In the genomic region with DNA sequence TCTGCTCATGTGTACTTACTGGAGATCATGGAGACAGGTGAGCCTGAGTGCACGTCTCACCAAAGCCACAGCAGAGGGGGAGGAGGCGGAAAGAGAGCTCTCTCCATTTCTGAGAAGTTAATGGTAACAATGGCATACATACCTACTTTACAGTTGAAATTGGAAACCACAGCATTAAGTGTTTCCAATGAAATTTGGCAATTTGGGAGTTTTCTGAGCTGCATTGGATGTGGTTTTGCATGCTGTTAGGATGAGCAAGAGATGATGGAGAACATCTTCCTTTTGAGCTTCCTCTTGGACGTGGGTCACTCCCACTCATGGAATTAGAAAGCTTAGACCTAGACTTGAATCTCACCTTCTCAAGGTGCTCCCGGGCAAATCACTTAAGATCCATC, we compare ENCODE assay signal across 24 cellular contexts. TPM values are rescaled to one million over a fixed set of nuclear protein-coding genes. Genes with fewer than 3 reads are reported as not detected.
DNase-seq lines count a peak whose midpoint lies in the region; ATAC-seq, FAIRE-seq and TF ChIP-seq lines count a peak whose summit lies in the region.
"Had no signal": no experiment of that assay in that cellular context is flagged by ENCODE, and none has a peak within 500 bp of the region (broad histone marks: within the 10 kb centered on the region; RNA-seq: fewer than 3 reads in every experiment).

No MANE protein-coding gene starts in this region.

- H2BK120ac ChIP-seq in mesenchymal stem cell (ENCODE audit: low read depth, low read length) = no peak overlapping the region

- no peak overlapping the region for H3K23ac ChIP-seq in mesenchymal stem cell (ENCODE audit: low read length in 2 of 2)

- TF ChIP-seq RAD21 in K562 (CRISPR knock-in tag; conservative IDR thresholded peaks at IDR 0.05 in 1 of 2, IDR thresholded peaks at IDR 0.05 in 1 of 2) = no peak

- no peak overlapping the region for H2AK5ac ChIP-seq in mesenchymal stem cell (ENCODE audit: low read length, severe bottlenecking)

- H3K27ac Mint-ChIP-seq in activated CD4-positive, alpha-beta T cell treated with anti-CD3 and anti-CD28 coated beads, Interleukin-2, amount 10 ng/mL, durations not matched to agents 7 days and 5 days = no peak overlapping the region
- no peak overlapping the region for H3K27ac Mint-ChIP-seq in activated CD4-positive, alpha-beta T cell treated with anti-CD3 and anti-CD28 coated beads for 36 hours
- H3K27ac Mint-ChIP-seq: naive B cell had no signal

- H3K9ac ChIP-seq in KMS-11 (no peak overlapping the region), K562 (ENCODE audit: insufficient read depth in 1 of 2, low read depth in 2 of 2, low read length in 2 of 2) (no peak overlapping the region), mesenchymal stem cell (ENCODE audit: low read length) (no peak overlapping the region)

- H4K20me1 ChIP-seq in KMS-11 (ENCODE audit: insufficient read depth) (no peaks in the 10 kb centered on the region), K562 (replicated peaks; ENCODE audit: control insufficient read depth, insufficient read depth, low read length) (no peaks in the 10 kb centered on the region)

- CTCF ChIA-PET in activated CD4-positive, alpha-beta T cell treated with anti-CD3 and anti-CD28 coated beads, Interleukin-2, amount 10 ng/mL, durations not matched to agents 7 days and 5 days (lab: Charles Lee) = interaction anchor here (0.6 to 2.2 kb wide), 24 partner anchors 9 to 851 kb away, joined by 3 to 15 read pairs (median 4); a partner anchor contains a TSS
- CTCF ChIA-PET in activated CD4-positive, alpha-beta T cell treated with anti-CD3 and anti-CD28 coated beads for 36 hours (lab: Charles Lee) = interaction anchor here (0.6 to 4.3 kb wide), 47 partner anchors 8 to 550 kb away, joined by 3 to 98 read pairs (median 4); a partner anchor contains a TSS
- CTCF ChIA-PET in K562 (lab: Yijun Ruan, JAX; ENCODE audit: low intra/inter-chr PET ratio) = interaction anchor here (0.5 to 3.0 kb wide), 2 partner anchors 13 to 136 kb away, joined by 3 to 46 read pairs; no protein-coding TSS in a partner anchor

- no peaks in the 10 kb centered on the region for H3K79me1 ChIP-seq in mesenchymal stem cell (replicated peaks; ENCODE audit: low read length, poor library complexity, severe bottlenecking)

- no peak overlapping the region for H2BK5ac ChIP-seq in mesenchymal stem cell (ENCODE audit: low read depth, low read length, poor library complexity, severe bottlenecking)

- no peak overlapping the region for H4K91ac ChIP-seq in mesenchymal stem cell (ENCODE audit: low read length)

- in situ Hi-C loops in K562 (cut with MboI) = loop anchor here (25.0 kb wide), 1 partner anchor 273 kb away; no protein-coding TSS in a partner anchor

- no peak overlapping the region for H2BK12ac ChIP-seq in mesenchymal stem cell (ENCODE audit: low read length in 2 of 2)

- H3K4me3 Mint-ChIP-seq in activated CD4-positive, alpha-beta T cell treated with anti-CD3 and anti-CD28 coated beads, Interleukin-2, amount 10 ng/mL, durations not matched to agents 7 days and 5 days = peak overlapping the region; percentile 6
- no peak overlapping the region for H3K4me3 Mint-ChIP-seq in activated CD4-positive, alpha-beta T cell treated with anti-CD3 and anti-CD28 coated beads for 36 hours
- H3K4me3 Mint-ChIP-seq: naive B cell had no signal

- TF ChIP-seq CTCF in KMS-11 (conservative IDR thresholded peaks at IDR 0.05; ENCODE audit: low read depth, low read length) (no peak), K562 (IDR thresholded peaks at IDR 0.05 in 2 of 3, conservative IDR thresholded peaks at IDR 0.05 in 1 of 3; ENCODE audit: insufficient read depth in 2 of 3, low read depth in 1 of 3, low read length in 3 of 3) (no peak)

- FAIRE-seq in K562 (lab: Jason Lieb, UNC) = no peak
- FAIRE-seq: A204.1 had no signal

- no peak overlapping the region for H3K14ac ChIP-seq in mesenchymal stem cell (ENCODE audit: low read length in 2 of 2)

- H2BK15ac ChIP-seq in mesenchymal stem cell (ENCODE audit: low read depth, poor library complexity, severe bottlenecking) = no peak overlapping the region

- no TSS peak for BruUV-seq in K562 (replicated peaks; lab: Mats Ljungman, UMichigan)

- H3K27me3 Mint-ChIP-seq in activated CD4-positive, alpha-beta T cell treated with anti-CD3 and anti-CD28 coated beads, Interleukin-2, amount 10 ng/mL, durations not matched to agents 7 days and 5 days = peaks cover 2% of the 10 kb centered on the region
- no peaks in the 10 kb centered on the region for H3K27me3 Mint-ChIP-seq in activated CD4-positive, alpha-beta T cell treated with anti-CD3 and anti-CD28 coated beads for 36 hours
- H3K27me3 Mint-ChIP-seq: naive B cell had no signal

- TF ChIP-seq EP300 in K562 (IDR thresholded peaks at IDR 0.05; ENCODE audit: low read length) = no peak

- no peak for DNase-seq in activated CD4-positive, alpha-beta T cell treated with anti-CD3 and anti-CD28 coated beads, Interleukin-2, amount 10 ng/mL, durations not matched to agents 7 days and 5 days
- no peak for DNase-seq in activated CD4-positive, alpha-beta T cell treated with anti-CD3 and anti-CD28 coated beads for 36 hours
- DNase-seq in K562 (ENCODE audit: extremely low read depth in 1 of 4, low spot score in 3 of 4) = no peak
- peak; percentile 42 for DNase-seq in mesenchymal stem cell
- no peak for DNase-seq in GM19240 (ENCODE audit: insufficient read length, low spot score)
- DNase-seq in NCI-H1930 (lab: John Stamatoyannopoulos, UW) = no peak
- DNase-seq: cortex of kidney, DMS 273 treated with DMSO at 0.1 percent for 48 hours, NCI-H1105, NCI-H2081, NCI-H446 treated with DMSO at 0.1 percent for 48 hours, T1000 had no signal

- H3K9me3 ChIP-seq in K562 (replicated peaks; ENCODE audit: control insufficient read depth, insufficient read depth, low read depth, low read length) (no peaks in the 10 kb centered on the region), mesenchymal stem cell (ENCODE audit: control insufficient read depth, low read length) (no peaks in the 10 kb centered on the region)
- H3K9me3 ChIP-seq: BE2C, breast epithelium had no signal

- H3K27me3 ChIP-seq in KMS-11 (ENCODE audit: insufficient read depth, low read depth) (no peaks in the 10 kb centered on the region), K562 (ENCODE audit: control insufficient read depth in 2 of 2, insufficient read depth in 2 of 2, low read length in 2 of 2) (no peaks in the 10 kb centered on the region), mesenchymal stem cell (ENCODE audit: control insufficient read depth in 1 of 2, insufficient read depth in 1 of 2, low read length in 2 of 2) (no peaks in the 10 kb centered on the region)
- H3K27me3 ChIP-seq: BE2C had no signal

- 9% methylated on average over 3 of the region's 4 CpGs for WGBS in K562 (ENCODE audit: insufficient coverage, low coverage, missing lambda C conversion rate)
- 80% methylated on average over 2 of the region's 4 CpGs for WGBS in mesenchymal stem cell

- intact Hi-C loops in activated CD4-positive, alpha-beta T cell treated with anti-CD3 and anti-CD28 coated beads for 36 hours (cut with DNase I, micrococcal nuclease) = loop anchor here (1.0 to 10.0 kb wide), 6 partner anchors 55 to 283 kb away; a partner anchor contains a TSS
- intact Hi-C loops in K562 (cut with micrococcal nuclease) = loop anchor here (1.0 to 5.0 kb wide), 2 partner anchors 57 to 136 kb away; no protein-coding TSS in a partner anchor

- POLR2A ChIA-PET in activated CD4-positive, alpha-beta T cell treated with anti-CD3 and anti-CD28 coated beads, Interleukin-2, amount 10 ng/mL, durations not matched to agents 7 days and 5 days (lab: Charles Lee) = interaction anchor here (0.7 kb wide), 1 partner anchor 135 kb away, joined by 5 read pairs; no protein-coding TSS in a partner anchor
- POLR2A ChIA-PET in activated CD4-positive, alpha-beta T cell treated with anti-CD3 and anti-CD28 coated beads for 36 hours (lab: Charles Lee) = no interaction called here
- POLR2A ChIA-PET in K562 (lab: Yijun Ruan, JAX) = interaction anchor here (0.6 to 1.6 kb wide), 5 partner anchors 9 to 160 kb away, joined by 3 to 5 read pairs (median 4); no protein-coding TSS in a partner anchor

- no peak overlapping the region for H3K4ac ChIP-seq in mesenchymal stem cell (ENCODE audit: low read depth in 1 of 2, low read length in 2 of 2)

- peaks cover 22% of the 10 kb centered on the region for H3K4me1 Mint-ChIP-seq in activated CD4-positive, alpha-beta T cell treated with anti-CD3 and anti-CD28 coated beads, Interleukin-2, amount 10 ng/mL, durations not matched to agents 7 days and 5 days
- H3K4me1 Mint-ChIP-seq in activated CD4-positive, alpha-beta T cell treated with anti-CD3 and anti-CD28 coated beads for 36 hours = peaks cover 18% of the 10 kb centered on the region

- no peak overlapping the region for H3K27ac ChIP-seq in KMS-11
- no peak overlapping the region for H3K27ac ChIP-seq in K562 (ENCODE audit: extremely low read depth, low read depth, low read length)
- H3K27ac ChIP-seq in mesenchymal stem cell (ENCODE audit: low read length, poor library complexity, severe bottlenecking) = no peak overlapping the region
- H3K27ac ChIP-seq: breast epithelium had no signal

- no peaks in the 10 kb centered on the region for H3K9me1 ChIP-seq in K562 (ENCODE audit: control insufficient read depth, insufficient read depth, low read length)

- H3K4me2 ChIP-seq in KMS-11 (no peak overlapping the region), K562 (ENCODE audit: insufficient read depth, low read length) (no peak overlapping the region), mesenchymal stem cell (ENCODE audit: low read length, poor library complexity, severe bottlenecking) (no peak overlapping the region)

- H3K79me2 ChIP-seq in KMS-11 (ENCODE audit: insufficient read depth, low read depth) (no peaks in the 10 kb centered on the region), K562 (ENCODE audit: control insufficient read depth, insufficient read depth, low read length) (no peaks in the 10 kb centered on the region)

- H3K4me3 ChIP-seq in KMS-11 (IDR thresholded peaks at IDR 0.05; ENCODE audit: insufficient read depth, low read depth, low read length) = no peak overlapping the region
- no peak overlapping the region for H3K4me3 ChIP-seq in K562
- H3K4me3 ChIP-seq in mesenchymal stem cell (ENCODE audit: insufficient read depth in 1 of 2, low read depth in 1 of 2, low read length in 2 of 2) = no peak overlapping the region
- H3K4me3 ChIP-seq: breast epithelium had no signal

- no peak for TF ChIP-seq POLR2A in K562 (conservative IDR thresholded peaks at IDR 0.05)

- ATAC-seq in activated CD4-positive, alpha-beta T cell treated with anti-CD3 and anti-CD28 coated beads for 36 hours = no peak
- ATAC-seq in K562 (no peak), GM19395 (IDR thresholded peaks at IDR 0.05; ENCODE audit: unreplicated experiment) (no peak)

- no peak overlapping the region for H3K18ac ChIP-seq in mesenchymal stem cell (ENCODE audit: low read depth in 1 of 2, low read length in 2 of 2)

- no peaks in the 10 kb centered on the region for H3K36me3 Mint-ChIP-seq in activated CD4-positive, alpha-beta T cell treated with anti-CD3 and anti-CD28 coated beads, Interleukin-2, amount 10 ng/mL, durations not matched to agents 7 days and 5 days (ENCODE audit: low read depth)
- no peaks in the 10 kb centered on the region for H3K36me3 Mint-ChIP-seq in activated CD4-positive, alpha-beta T cell treated with anti-CD3 and anti-CD28 coated beads for 36 hours (ENCODE audit: low read depth)
- H3K36me3 Mint-ChIP-seq: naive B cell had no signal

- H2AFZ ChIP-seq in KMS-11 (ENCODE audit: low read depth) (peak overlapping the region; percentile 9; the same call in 1 of the 2 replicates), K562 (ENCODE audit: low read depth, low read length) (0 out of 2 replicates have a peak overlapping the region, but pooled peaks have one; percentile 20), mesenchymal stem cell (ENCODE audit: low read depth, low read length) (no peak overlapping the region)

- H4K8ac ChIP-seq in mesenchymal stem cell (ENCODE audit: low read length) = no peak overlapping the region

- H3K4me1 ChIP-seq in KMS-11 (ENCODE audit: low read depth, poor library complexity, severe bottlenecking) (peaks cover 8% of the 10 kb centered on the region), K562 (replicated peaks in 1 of 2; ENCODE audit: control insufficient read depth in 2 of 2, insufficient read depth in 2 of 2, low read length in 2 of 2) (peaks cover 0 to 12% of the 10 kb centered on the region in 2 experiments; a peak in 3 of 5 replicates), mesenchymal stem cell (ENCODE audit: control insufficient read depth, insufficient read depth, low read depth, low read length) (peaks cover 4% of the 10 kb centered on the region)
- H3K4me1 ChIP-seq: BE2C, breast epithelium had no signal

- no peaks in the 10 kb centered on the region for H3K9me3 Mint-ChIP-seq in activated CD4-positive, alpha-beta T cell treated with anti-CD3 and anti-CD28 coated beads, Interleukin-2, amount 10 ng/mL, durations not matched to agents 7 days and 5 days
- H3K9me3 Mint-ChIP-seq in activated CD4-positive, alpha-beta T cell treated with anti-CD3 and anti-CD28 coated beads for 36 hours (ENCODE audit: low read depth) = no peaks in the 10 kb centered on the region
- H3K9me3 Mint-ChIP-seq: naive B cell had no signal

- H3K36me3 ChIP-seq in KMS-11 (ENCODE audit: insufficient read depth) = no peaks in the 10 kb centered on the region
- H3K36me3 ChIP-seq in K562 (ENCODE audit: control insufficient read depth, insufficient read depth, low read length) = no peaks in the 10 kb centered on the region
- no peaks in the 10 kb centered on the region for H3K36me3 ChIP-seq in mesenchymal stem cell (ENCODE audit: control insufficient read depth in 1 of 2, insufficient read depth in 2 of 2, low read depth in 1 of 2, low read length in 2 of 2)
- H3K36me3 ChIP-seq: BE2C, breast epithelium had no signal

RNA-seq across cellular contexts. Expression of a gene that starts 25.5 kb away (rescaled TPM):
- not detected for total RNA-seq in activated CD4-positive, alpha-beta T cell treated with anti-CD3 and anti-CD28 coated beads, Interleukin-2, amount 10 ng/mL, durations not matched to agents 7 days and 5 days
- total RNA-seq in activated CD4-positive, alpha-beta T cell treated with anti-CD3 and anti-CD28 coated beads for 36 hours = not detected
- total RNA-seq in K562 (2011; cell fraction: chromatin; rRNA removed; ENCODE audit: low replicate concordance) = not detected in 2 replicates
- total RNA-seq in K562 (2011; cell fraction: nucleolus; rRNA removed) = not detected in 2 replicates
- total RNA-seq in K562 (2011; cell fraction: nucleoplasm; rRNA removed) = not detected in 2 replicates
- not detected in 2 replicates for total RNA-seq in K562 (2014; rRNA removed)
- total RNA-seq in K562 (2014; rRNA removed; fragmentation: Illumina TruSeq; extraction: Trizol) = not detected in 2 replicates
- total RNA-seq in K562 (2015; rRNA removed; fragmentation: Illumina TruSeq; extraction: Trizol) = not detected in 2 replicates
- not detected in 2 replicates for total RNA-seq in K562 (2021)
- polyA plus RNA-seq in K562 (2011; rRNA removed) = not detected in 2 replicates
- polyA plus RNA-seq in K562 (2011; cell fraction: cytosol; rRNA removed) = 0.09 TPM in 1 of 2 replicates, not detected in the other
- 0.48 TPM in 1 of 2 replicates, not detected in the other for polyA plus RNA-seq in K562 (2011; cell fraction: nucleus; rRNA removed)
- polyA plus RNA-seq in K562 (2012) = not detected in 2 replicates
- polyA plus RNA-seq in K562 (2014; fragmentation: Illumina TruSeq; extraction: Trizol) = not detected in 2 replicates
- not detected for polyA plus RNA-seq in K562 (2014; fragmentation: Nextera tagmentation; extraction: Ambion mirVana)
- polyA plus RNA-seq in K562 (2014; rRNA removed) = not detected in 2 replicates
- polyA minus RNA-seq in K562 (2011; rRNA and poly(A)+ RNA removed) = not detected in 2 replicates
- not detected in 2 replicates for polyA minus RNA-seq in K562 (2011; cell fraction: cytosol; rRNA and poly(A)+ RNA removed)
- polyA minus RNA-seq in K562 (2011; cell fraction: nucleus; rRNA and poly(A)+ RNA removed) = not detected in 2 replicates
- polyA plus RNA-seq in mesenchymal stem cell (2013, experiment 1 of 2) = not detected
- not detected for polyA plus RNA-seq in mesenchymal stem cell (2013, experiment 2 of 2)
- total RNA-seq: breast epithelium, H4, HT1080, kidney epithelial cell, osteocyte, urinary bladder had no signal
- polyA plus RNA-seq: adipose tissue, urinary bladder had no signal

RNA-seq across cellular contexts. Expression of a gene that starts 48.9 kb away (rescaled TPM):
- total RNA-seq in activated CD4-positive, alpha-beta T cell treated with anti-CD3 and anti-CD28 coated beads, Interleukin-2, amount 10 ng/mL, durations not matched to agents 7 days and 5 days = not detected
- under 1 TPM; 0.18 to 0.37 TPM for total RNA-seq in activated CD4-positive, alpha-beta T cell treated with anti-CD3 and anti-CD28 coated beads for 36 hours
- not detected in 2 replicates for total RNA-seq in K562 (2011; cell fraction: chromatin; rRNA removed; ENCODE audit: low replicate concordance)
- not detected in 2 replicates for total RNA-seq in K562 (2011; cell fraction: nucleolus; rRNA removed)
- total RNA-seq in K562 (2011; cell fraction: nucleoplasm; rRNA removed) = not detected in 2 replicates
- total RNA-seq in K562 (2014; rRNA removed) (not detected in 2 replicates), K562 (2014; rRNA removed; fragmentation: Illumina TruSeq; extraction: Trizol) (not detected in 2 replicates), K562 (2015; rRNA removed; fragmentation: Illumina TruSeq; extraction: Trizol) (0.29 TPM in 1 of 2 replicates, not detected in the other), K562 (2021) (not detected in 2 replicates)
- polyA plus RNA-seq in K562 (2011; rRNA removed) (0.09 TPM in 1 of 2 replicates, not detected in the other), K562 (2014; fragmentation: Illumina TruSeq; extraction: Trizol) (not detected in 2 replicates), K562 (2014; fragmentation: Nextera tagmentation; extraction: Ambion mirVana) (not detected), K562 (2014; rRNA removed) (not detected in 2 replicates)
- not detected in 2 replicates for polyA plus RNA-seq in K562 (2011; cell fraction: cytosol; rRNA removed)
- polyA plus RNA-seq in K562 (2011; cell fraction: nucleus; rRNA removed) = not detected in 2 replicates
- polyA plus RNA-seq in K562 (2012) = 0.06 and 0.13 TPM in 2 replicates
- not detected in 2 replicates for polyA minus RNA-seq in K562 (2011; rRNA and poly(A)+ RNA removed)
- polyA minus RNA-seq in K562 (2011; cell fraction: cytosol; rRNA and poly(A)+ RNA removed) = not detected in 2 replicates
- polyA minus RNA-seq in K562 (2011; cell fraction: nucleus; rRNA and poly(A)+ RNA removed) = not detected in 2 replicates
- 5.3 TPM for polyA plus RNA-seq in mesenchymal stem cell (2013, experiment 1 of 2)
- 5.7 TPM for polyA plus RNA-seq in mesenchymal stem cell (2013, experiment 2 of 2)
- total RNA-seq: H4, osteocyte had no signal
